Comparison of ENCODE assay signal across 7 cellular contexts in the genomic region with DNA sequence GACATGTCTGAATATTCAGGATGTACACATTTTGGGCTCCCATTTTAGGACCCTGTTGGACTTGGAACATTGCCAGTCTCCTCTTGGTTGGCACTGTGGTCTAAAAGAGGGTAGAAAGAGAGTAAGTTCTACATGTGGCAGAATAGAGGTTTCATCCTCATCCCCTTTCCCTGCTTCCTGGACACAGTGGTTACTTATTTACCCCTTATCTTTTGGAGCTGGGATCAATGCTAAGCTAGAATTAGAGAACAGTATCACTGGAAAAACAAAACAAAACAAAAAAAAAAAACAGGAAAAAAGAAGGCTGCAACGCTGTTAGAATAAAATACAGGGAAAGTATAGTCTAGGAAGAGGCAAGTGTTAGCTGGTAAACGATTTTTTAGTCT.
"Had no signal": no experiment of that assay in that cellular context is flagged by ENCODE, and none has a peak within 500 bp of the region (broad histone marks: within the 10 kb centered on the region; RNA-seq: fewer than 3 reads in every experiment).

No MANE protein-coding gene starts in this region.

- H3K4me2 ChIP-seq: GM23338 had no signal

- DNase-seq: H7, HCEC 1CT, IMR-90, KG1 had no signal

- FAIRE-seq: K562 had no signal

- H3K27ac ChIP-seq: HL-60 had no signal

- H2AFZ ChIP-seq: GM23338 had no signal

- H3K4me3 Mint-ChIP-seq: GM23338 had no signal

- ATAC-seq: GM23338, K562 had no signal

- H3K4me3 ChIP-seq: GM23338, K562 had no signal

- H3K9me3 Mint-ChIP-seq: GM23338 had no signal

- H3K27ac Mint-ChIP-seq: GM23338 had no signal
